ENCODE assay signal across 1 cellular context in the genomic region with DNA sequence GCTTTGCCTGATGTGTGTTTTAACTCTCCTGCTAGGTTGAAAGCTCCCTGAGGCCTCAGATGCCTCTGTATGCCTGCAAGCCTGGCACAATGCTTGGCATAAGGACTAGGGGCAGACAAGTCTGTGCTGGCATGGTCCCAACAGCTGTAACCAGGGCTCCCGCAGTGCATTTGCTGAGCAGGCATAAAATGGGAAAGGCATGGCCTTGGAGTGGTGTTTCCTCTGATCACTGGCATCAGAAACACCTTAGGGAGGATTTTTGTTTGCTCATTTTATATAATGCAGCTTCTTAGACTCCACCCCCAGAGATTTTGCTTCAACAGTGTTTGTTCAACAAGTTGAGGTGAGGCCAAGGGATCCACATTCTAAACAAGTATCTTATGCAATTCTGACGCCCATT.
TF ChIP-seq lines count a peak whose summit lies in the region.

No MANE protein-coding gene starts in this region.

TF ChIP-seq in K562, 482 proteins besides CTCF, POLR2A, EP300 and RAD21:
- peak; percentile 53 for TF ChIP-seq ZNF316 (IDR thresholded peaks at IDR 0.05)
- TF ChIP-seq YY1 (IDR thresholded peaks at IDR 0.05; ENCODE audit: borderline replicate concordance in 1 of 3, control insufficient read depth in 1 of 3, extremely low read depth in 1 of 3, insufficient read depth in 3 of 3, insufficient read length in 1 of 3, insufficient replicate concordance in 2 of 3, low read depth in 1 of 3, low read length in 2 of 3), result no peak
- TF ChIP-seq MAFK (IDR thresholded peaks at IDR 0.05; ENCODE audit: low read length), result peak; percentile 20; the same call in 1 of the 2 replicates
- peak; percentile 31; the same call in 1 of the 2 replicates for TF ChIP-seq C11orf30 (IDR thresholded peaks at IDR 0.05; ENCODE audit: low read depth)
- no peak for TF ChIP-seq ETV6 (IDR thresholded peaks at IDR 0.05; ENCODE audit: borderline replicate concordance in 1 of 2, low read depth in 2 of 2, low read length in 1 of 2)
- no peak for TF ChIP-seq ETV6 (CRISPR knock-in tag; IDR thresholded peaks at IDR 0.05; ENCODE audit: borderline replicate concordance)
- peak; percentile 38; the same call in 1 of the 2 replicates for TF ChIP-seq MAFG (tag; conservative IDR thresholded peaks at IDR 0.05)
TF ChIP-seq in K562: peak in this region for 4.
